Comparison of ENCODE assay signal across 8 cellular contexts in the genomic region with DNA sequence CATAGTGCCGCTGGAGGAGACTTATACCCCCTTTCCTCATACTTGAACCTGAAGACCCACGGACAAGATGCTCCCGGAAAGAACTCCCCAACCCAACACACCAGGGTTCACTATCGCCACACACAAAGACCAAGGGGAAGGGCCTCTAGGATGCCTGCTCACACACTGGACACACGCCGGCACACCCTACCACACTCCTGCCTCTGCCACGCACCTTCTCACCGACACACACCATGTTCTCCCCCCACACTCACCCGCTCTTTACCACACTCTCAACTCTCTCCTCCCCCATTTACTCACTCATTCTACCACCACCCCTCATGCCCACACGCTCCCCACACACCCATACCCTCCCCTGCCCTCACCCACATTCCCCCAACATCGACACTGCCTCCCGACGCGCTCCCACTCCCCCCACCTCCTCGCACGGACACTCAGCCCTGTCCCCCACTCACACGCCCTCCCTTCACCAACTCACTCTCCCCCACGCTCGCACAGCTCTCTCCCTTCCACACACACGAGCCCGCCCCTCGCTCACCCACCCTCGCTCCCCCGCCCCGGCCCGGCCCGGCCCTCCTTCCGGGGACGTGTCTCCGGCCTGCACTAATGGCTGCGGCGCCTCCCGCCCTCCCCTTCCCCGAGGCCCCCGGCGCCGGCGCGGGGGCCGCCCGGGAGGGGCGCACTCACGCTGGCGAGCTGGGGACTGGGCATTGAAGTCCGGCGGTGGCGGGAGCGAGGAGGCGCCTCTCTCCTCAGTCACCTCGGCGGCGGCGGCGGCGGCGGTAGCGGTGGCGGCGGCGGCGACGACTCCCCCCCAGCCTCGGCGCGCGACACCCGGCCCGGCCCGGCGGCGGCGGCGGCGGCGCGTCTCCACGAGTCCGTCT. TPM values are rescaled to one million over a fixed set of nuclear protein-coding genes. Genes with fewer than 3 reads are reported as not detected.
A peak's percentile ranks its signal among the peaks of the same experiment; 100 is the strongest.
DNase-seq lines count a peak whose midpoint lies in the region; ATAC-seq, FAIRE-seq and TF ChIP-seq lines count a peak whose summit lies in the region.

No MANE protein-coding gene starts in this region.

- H3K4me3 ChIP-seq in H1 (ENCODE audit: extremely low read depth in 1 of 4, insufficient read depth in 2 of 4, low read depth in 3 of 4, low read length in 4 of 4) = peak overlapping the region; percentile 92 to 99 (median 95)
- H3K4me3 ChIP-seq in mesodermal cell (ENCODE audit: extremely low read depth, insufficient read depth, low read length, poor library complexity, severe bottlenecking) = peak overlapping the region; percentile 91

- no peak overlapping the region for H2AFZ ChIP-seq in H1 (ENCODE audit: low read length)

- peak overlapping the region; percentile 90 for H3K4ac ChIP-seq in H1 (replicated peaks; ENCODE audit: insufficient read length, low read depth, low read length)

- peaks cover 7% of the 10 kb centered on the region; the same call in 1 of the 2 replicates for H3K23me2 ChIP-seq in H1 (ENCODE audit: low read depth, low read length)

- H3K27ac ChIP-seq in H1 (ENCODE audit: low read depth, low read length) = peak overlapping the region; percentile 54; the same call in 1 of the 2 replicates
- peak overlapping the region; percentile 87 for H3K27ac ChIP-seq in mesodermal cell (ENCODE audit: low read depth, low read length, severe bottlenecking)

- H2BK20ac ChIP-seq in H1 (ENCODE audit: low read length) = no peak overlapping the region

- H3K4me1 ChIP-seq in H1 (replicated peaks in 1 of 4; ENCODE audit: control insufficient read depth in 3 of 4, insufficient read depth in 4 of 4, low read length in 3 of 4) = peaks cover 3 to 14% (median 7%) of the 10 kb centered on the region in 4 experiments; a peak in 6 of 7 replicates
- H3K4me1 ChIP-seq in mesodermal cell (ENCODE audit: control insufficient read depth, insufficient read depth, low read length, poor library complexity, severe bottlenecking) = peaks cover 40% of the 10 kb centered on the region

- DNase-seq in GDM1 (lab: John Stamatoyannopoulos, UW) (peak; percentile 44), M059J (ENCODE audit: low read depth) (peak; percentile 66), H1 (ENCODE audit: low read depth in 1 of 2, low spot score in 2 of 2) (peak in 1 of 2 experiments; percentile 68), SKM-1 treated with dmso at 0.1 percent for 144 hours (lab: John Stamatoyannopoulos, UW; ENCODE audit: unreplicated experiment) (no peak)
- peak; percentile 90 for DNase-seq in activated CD8-positive, alpha-beta memory T cell treated with anti-CD3 and anti-CD28 coated beads for 24 hours
- DNase-seq in stimulated activated CD8-positive, alpha-beta memory T cell treated with anti-CD3 and anti-CD28 coated beads, Interleukin-15, amount 100 ng/mL, for 48 hours (ENCODE audit: low read depth in 2 of 2) = peak; percentile 69 to 71

- no peak overlapping the region for H3K14ac ChIP-seq in H1 (ENCODE audit: insufficient read length)

- H3K9me3 ChIP-seq in H1 (ENCODE audit: insufficient read depth in 2 of 2, low read depth in 1 of 2, low read length in 1 of 2) (no peaks in the 10 kb centered on the region; a peak in 1 of 4 replicates), mesodermal cell (ENCODE audit: control insufficient read depth, low read length) (no peaks in the 10 kb centered on the region)

- H4K20me1 ChIP-seq in H1 (replicated peaks in 1 of 2; ENCODE audit: control insufficient read depth in 1 of 2, insufficient read depth in 2 of 2, low read length in 2 of 2) = peaks cover 4 to 14% of the 10 kb centered on the region in 2 experiments

- TF ChIP-seq RAD21 in H1 (IDR thresholded peaks at IDR 0.05 in 1 of 2, conservative IDR thresholded peaks at IDR 0.05 in 1 of 2; ENCODE audit: low read depth in 2 of 2, low read length in 2 of 2) = no peak

- no peak; a peak in 1 of 3 replicates for TF ChIP-seq POLR2A in H1 (IDR thresholded peaks at IDR 0.05; ENCODE audit: control extremely low read depth in 1 of 2, low read depth in 2 of 2, low read length in 2 of 2)

- H2AK5ac ChIP-seq in H1 (ENCODE audit: low read depth, low read length) = peak overlapping the region; percentile 97

- H3K36me3 ChIP-seq in H1 (ENCODE audit: control insufficient read depth in 2 of 4, insufficient read depth in 4 of 4, low read length in 3 of 4) = no peaks in the 10 kb centered on the region
- H3K36me3 ChIP-seq in mesodermal cell (ENCODE audit: control insufficient read depth, insufficient read depth, low read length) = no peaks in the 10 kb centered on the region

- peak overlapping the region; percentile 91 to 95 for H3K4me2 ChIP-seq in H1 (ENCODE audit: insufficient read depth in 1 of 2, low read depth in 2 of 2, low read length in 2 of 2)

- peak overlapping the region; percentile 6 for H4K5ac ChIP-seq in H1 (ENCODE audit: insufficient read length, low read depth, low read length)

- H4K91ac ChIP-seq in H1 (replicated peaks; ENCODE audit: insufficient read length, low read length) = peak overlapping the region; percentile 63

- peak overlapping the region; percentile 74 to 93 (median 82) for H3K9ac ChIP-seq in H1 (replicated peaks in 1 of 4; ENCODE audit: extremely low read depth in 1 of 4, low read depth in 3 of 4, low read length in 3 of 4)

- H3K18ac ChIP-seq in H1 (ENCODE audit: extremely low read depth, low read length) = peak overlapping the region; percentile 71

- ATAC-seq in GM21825 (IDR thresholded peaks at IDR 0.05; ENCODE audit: unreplicated experiment) = peak; percentile 19

- H3K23ac ChIP-seq in H1 (ENCODE audit: insufficient read length) = no peak overlapping the region

- FAIRE-seq in H1 (lab: Jason Lieb, UNC) = no peak

- peaks cover 19 to 51% of the 10 kb centered on the region in 2 experiments for H3K79me2 ChIP-seq in H1 (ENCODE audit: control insufficient read depth in 1 of 2, insufficient read depth in 2 of 2, low read length in 2 of 2)

- CTCF ChIA-PET in H1 (lab: Charles Lee; ENCODE audit: partially characterized antibody) = interaction anchor here (1.0 to 3.3 kb wide), 6 partner anchors 16 to 120 kb away, joined by 3 to 27 read pairs (median 6); no protein-coding TSS in a partner anchor

- 6 to 90% methylated on average over 1 to 16 of the region's 78 CpGs for WGBS in H1 (ENCODE audit: extremely low coverage in 1 of 2, insufficient coverage in 1 of 2, insufficient read length in 1 of 2, insufficient replicate concordance in 2 of 2, low coverage in 1 of 2, low lambda C conversion rate in 2 of 2, missing lambda C conversion rate in 1 of 2), 2 experiments
- 0% methylated on average over 29 to 45 of the region's 78 CpGs for WGBS in mesodermal cell (ENCODE audit: insufficient coverage in 2 of 2), 2 experiments

- no peak for TF ChIP-seq CTCF in H1 (IDR thresholded peaks at IDR 0.05; ENCODE audit: control extremely low read depth in 1 of 3, insufficient read depth in 1 of 3, low read depth in 1 of 3, low read length in 3 of 3)

- peaks cover 3% of the 10 kb centered on the region; the same call in 1 of the 2 replicates for H3K79me1 ChIP-seq in H1 (ENCODE audit: low read depth, low read length)

- POLR2A ChIA-PET in H1 (lab: Charles Lee; ENCODE audit: partially characterized antibody) = interaction anchor here (0.9 to 2.4 kb wide), 7 partner anchors 13 to 234 kb away, joined by 3 to 15 read pairs (median 3); a partner anchor contains a TSS

- peak overlapping the region; percentile 57; the same call in 1 of the 2 replicates for H4K8ac ChIP-seq in H1 (ENCODE audit: extremely low read depth, insufficient read depth, low read length)

- H2BK15ac ChIP-seq in H1 (ENCODE audit: low read length) = no peak overlapping the region; the same call in 1 of the 2 replicates

- peak overlapping the region; percentile 95 for H2BK5ac ChIP-seq in H1 (ENCODE audit: low read depth, low read length)

- peak overlapping the region; percentile 80 for H3K56ac ChIP-seq in H1 (replicated peaks; ENCODE audit: insufficient read length, low read depth, low read length)

- H3K27me3 ChIP-seq in H1 (replicated peaks in 1 of 4; ENCODE audit: control insufficient read depth in 3 of 4, extremely low read depth in 1 of 4, insufficient read depth in 3 of 4, low read length in 3 of 4) = peaks cover 0 to 6% (median 0%) of the 10 kb centered on the region in 4 experiments; a peak in 2 of 7 replicates

- H2BK120ac ChIP-seq in H1 (replicated peaks; ENCODE audit: low read depth, low read length) = no peak overlapping the region

- 0 out of 2 replicates have a peak overlapping the region, but pooled peaks have one; percentile 68 for H2BK12ac ChIP-seq in H1 (ENCODE audit: low read depth, low read length)

- no peak for TF ChIP-seq EP300 in H1 (IDR thresholded peaks at IDR 0.05; ENCODE audit: borderline replicate concordance in 1 of 2, low read depth in 2 of 2, low read length in 2 of 2)

TF ChIP-seq in H1, 55 proteins besides CTCF, POLR2A, EP300 and RAD21 (continues in another document):
- TF ChIP-seq MAFK (IDR thresholded peaks at IDR 0.05; ENCODE audit: low read depth, low read length) (no peak), YY1 (IDR thresholded peaks at IDR 0.05; ENCODE audit: low read depth, low read length) (peak; percentile 51; the same call in 1 of the 2 replicates), KDM4A (IDR thresholded peaks at IDR 0.05; ENCODE audit: low read depth, low read length, severe bottlenecking) (peak; percentile 24), FOSL1 (IDR thresholded peaks at IDR 0.05; ENCODE audit: insufficient read depth, low read depth, low read length) (no peak), TAF1 (IDR thresholded peaks at IDR 0.05; ENCODE audit: low read depth, low read length) (no peak), ZNF274 (IDR thresholded peaks at IDR 0.05; ENCODE audit: borderline replicate concordance, extremely low read depth, low read length) (no peak), HDAC2 (IDR thresholded peaks at IDR 0.05; ENCODE audit: borderline replicate concordance in 1 of 2, low read depth in 2 of 2, low read length in 2 of 2) (no peak; a peak in 1 of 4 replicates)
- TF ChIP-seq, protein P1, sequence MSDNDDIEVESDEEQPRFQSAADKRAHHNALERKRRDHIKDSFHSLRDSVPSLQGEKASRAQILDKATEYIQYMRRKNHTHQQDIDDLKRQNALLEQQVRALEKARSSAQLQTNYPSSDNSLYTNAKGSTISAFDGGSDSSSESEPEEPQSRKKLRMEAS (IDR thresholded peaks at IDR 0.05) = peak; percentile 12; the same call in 1 of the 2 replicates

RNA-seq across cellular contexts. Expression of a gene that starts 0.6 kb away (rescaled TPM):
- 334 and 398 TPM in 2 replicates for total RNA-seq in M059J (2014; rRNA removed; shearing (Covaris generic))
- total RNA-seq in H1 (2021; fragmentation: NEBNext Ultra II Directional; extraction: Animal tissue kit (Norgen Biotek cat#: 25700)) = 167 and 214 TPM in 2 replicates
- 39.1 and 87.4 TPM in 2 replicates for polyA plus RNA-seq in H1 (2011; rRNA removed)
- polyA plus RNA-seq in H1 (2011; cell fraction: cytosol; rRNA removed) = 92.5 TPM
- 67.4 TPM for polyA plus RNA-seq in H1 (2011; cell fraction: nucleus; rRNA removed)
- polyA plus RNA-seq in H1 (2012, experiment 1 of 2) = 138 to 236 TPM (median 166 TPM) in 4 replicates
- 38.0 TPM for polyA plus RNA-seq in H1 (2012, experiment 2 of 2)
- 296 TPM for polyA plus RNA-seq in H1 (2013, experiment 1 of 2)
- 306 TPM for polyA plus RNA-seq in H1 (2013, experiment 2 of 2)
- 197 and 236 TPM in 2 replicates for polyA minus RNA-seq in H1 (2011; rRNA and poly(A)+ RNA removed)
- polyA minus RNA-seq in H1 (2011; cell fraction: cytosol; rRNA and poly(A)+ RNA removed) = 146 TPM
- polyA minus RNA-seq in H1 (2011; cell fraction: nucleus; rRNA and poly(A)+ RNA removed) = 133 TPM
- polyA plus RNA-seq in mesodermal cell (2013, experiment 1 of 2) = 179 TPM
- 163 TPM for polyA plus RNA-seq in mesodermal cell (2013, experiment 2 of 2)
